14 cellular contexts compared by ENCODE assay signal in the genomic region with DNA sequence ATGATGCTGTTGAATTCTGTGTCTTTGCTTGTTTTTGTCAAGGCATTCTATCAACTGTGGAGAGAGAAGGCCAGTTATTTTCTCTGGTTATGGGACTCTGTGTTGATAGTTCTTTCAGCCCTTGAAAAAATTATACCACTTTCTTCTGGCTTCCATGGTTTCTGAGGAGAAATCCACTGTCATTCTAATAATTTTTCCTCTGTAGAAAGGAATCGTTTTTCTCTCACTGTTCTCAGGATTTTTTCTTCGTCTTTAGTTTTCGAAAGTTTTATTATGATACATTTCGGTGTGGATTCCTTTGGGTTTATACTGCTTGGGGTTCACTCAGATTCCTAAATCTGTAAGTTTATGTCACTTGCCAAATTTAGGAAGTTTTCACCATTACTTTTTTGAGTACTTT. TPM values are rescaled to one million over a fixed set of nuclear protein-coding genes. Genes with fewer than 3 reads are reported as not detected.
DNase-seq lines count a peak whose midpoint lies in the region; ATAC-seq, FAIRE-seq and TF ChIP-seq lines count a peak whose summit lies in the region.
"Had no signal": no experiment of that assay in that cellular context is flagged by ENCODE, and none has a peak within 500 bp of the region (broad histone marks: within the 10 kb centered on the region; RNA-seq: fewer than 3 reads in every experiment).

No MANE protein-coding gene starts in this region.

- POLR2A ChIA-PET in HEK293 (lab: Yijun Ruan, JAX) = no interaction called here
- POLR2A ChIA-PET in H1 (lab: Charles Lee; ENCODE audit: partially characterized antibody) = interaction anchor here (1.5 kb wide), 1 partner anchor 11 kb away, joined by 4 read pairs; no protein-coding TSS in a partner anchor

- H3K9me3 Mint-ChIP-seq in activated T-helper 17 cell treated with anti-CD3 and anti-CD28 coated beads, Interleukin-2, amount 50 U/mL, for 72 hours = no peaks in the 10 kb centered on the region

- no peak overlapping the region for H2BK120ac ChIP-seq in H1 (replicated peaks; ENCODE audit: low read depth, low read length)

- FAIRE-seq in H1 (lab: Jason Lieb, UNC) = peak; percentile 19
- FAIRE-seq: G401.6 had no signal

- no peak for TF ChIP-seq POLR2A in H1 (IDR thresholded peaks at IDR 0.05; ENCODE audit: control extremely low read depth in 1 of 2, low read depth in 2 of 2, low read length in 2 of 2)

- H3K4ac ChIP-seq in H1 (replicated peaks; ENCODE audit: insufficient read length, low read depth, low read length) = no peak overlapping the region

- no peak overlapping the region for H3K14ac ChIP-seq in H1 (ENCODE audit: insufficient read length)

- H3K56ac ChIP-seq in H1 (replicated peaks; ENCODE audit: insufficient read length, low read depth, low read length) = no peak overlapping the region

- no peak overlapping the region for H2BK20ac ChIP-seq in H1 (ENCODE audit: low read length)

- H3K4me1 Mint-ChIP-seq in activated T-helper 17 cell treated with anti-CD3 and anti-CD28 coated beads, Interleukin-2, amount 50 U/mL, for 72 hours = peaks cover 18% of the 10 kb centered on the region

- H2AFZ ChIP-seq in H1 (ENCODE audit: low read length) = no peak overlapping the region

- peaks cover 0 to 6% of the 10 kb centered on the region in 2 experiments for H4K20me1 ChIP-seq in H1 (replicated peaks in 1 of 2; ENCODE audit: control insufficient read depth in 1 of 2, insufficient read depth in 2 of 2, low read length in 2 of 2)

- TF ChIP-seq CTCF in HEK293 (tag by site-specific recombination; IDR thresholded peaks at IDR 0.05) = no peak
- TF ChIP-seq CTCF in H1 (IDR thresholded peaks at IDR 0.05; ENCODE audit: control extremely low read depth in 1 of 3, insufficient read depth in 1 of 3, low read depth in 1 of 3, low read length in 3 of 3) = no peak

- H4K5ac ChIP-seq in H1 (ENCODE audit: insufficient read length, low read depth, low read length) = no peak overlapping the region

- H2BK15ac ChIP-seq in H1 (ENCODE audit: low read length) = no peak overlapping the region

- no peak overlapping the region for H4K8ac ChIP-seq in H1 (ENCODE audit: extremely low read depth, insufficient read depth, low read length)

- H3K4me3 ChIP-seq in HEK293 (ENCODE audit: low read depth, low read length) (no peak overlapping the region), H1 (ENCODE audit: extremely low read depth in 1 of 4, insufficient read depth in 2 of 4, low read depth in 3 of 4, low read length in 4 of 4) (no peak overlapping the region)
- H3K4me3 ChIP-seq: BLaER1 had no signal

- H3K4me3 Mint-ChIP-seq in activated T-helper 17 cell treated with anti-CD3 and anti-CD28 coated beads, Interleukin-2, amount 50 U/mL, for 72 hours = no peak overlapping the region
- H3K4me3 Mint-ChIP-seq: CD14-positive monocyte, H9 had no signal

- H3K27ac Mint-ChIP-seq in activated T-helper 17 cell treated with anti-CD3 and anti-CD28 coated beads, Interleukin-2, amount 50 U/mL, for 72 hours = peak overlapping the region; percentile 6
- H3K27ac Mint-ChIP-seq: CD4-positive, alpha-beta memory T cell had no signal

- H3K23ac ChIP-seq in H1 (ENCODE audit: insufficient read length) = no peak overlapping the region

- peaks cover 12 to 100% of the 10 kb centered on the region in 2 experiments for H3K79me2 ChIP-seq in H1 (ENCODE audit: control insufficient read depth in 1 of 2, insufficient read depth in 2 of 2, low read length in 2 of 2)

- TF ChIP-seq RAD21 in H1 (IDR thresholded peaks at IDR 0.05 in 1 of 2, conservative IDR thresholded peaks at IDR 0.05 in 1 of 2; ENCODE audit: low read depth in 2 of 2, low read length in 2 of 2) = no peak

- no peak for ATAC-seq in activated T-helper 17 cell treated with anti-CD3 and anti-CD28 coated beads, Interleukin-2, amount 50 U/mL, for 72 hours (replicated peaks)
- no peak for ATAC-seq in HG03469 (IDR thresholded peaks at IDR 0.05; ENCODE audit: unreplicated experiment)

- WGBS in H1 (ENCODE audit: extremely low coverage in 1 of 2, insufficient coverage in 1 of 2, insufficient read length in 1 of 2, insufficient replicate concordance in 2 of 2, low coverage in 1 of 2, low lambda C conversion rate in 2 of 2, missing lambda C conversion rate in 1 of 2), 2 experiments = 86% methylated on average over 4 of the region's 4 CpGs; no CpG with 5 or more reads in 1 of the 2 experiments

- H3K27me3 Mint-ChIP-seq in activated T-helper 17 cell treated with anti-CD3 and anti-CD28 coated beads, Interleukin-2, amount 50 U/mL, for 72 hours = no peaks in the 10 kb centered on the region
- H3K27me3 Mint-ChIP-seq: CD4-positive, alpha-beta memory T cell had no signal

- DNase-seq in H1 (ENCODE audit: low read depth in 1 of 2, low spot score in 2 of 2) (no peak), ureter (ENCODE audit: low spot score) (no peak), NAMALWA (ENCODE audit: low spot score) (no peak)
- DNase-seq in activated CD8-positive, alpha-beta memory T cell treated with anti-CD3 and anti-CD28 coated beads for 24 hours = no peak
- DNase-seq: Calu3; CD4-positive, alpha-beta memory T cell; GOT3; H9 had no signal

- no peaks in the 10 kb centered on the region for H3K23me2 ChIP-seq in H1 (ENCODE audit: low read depth, low read length)

- CTCF ChIA-PET in HEK293 (lab: Yijun Ruan, JAX) = no interaction called here
- CTCF ChIA-PET in H1 (lab: Charles Lee; ENCODE audit: partially characterized antibody) = interaction anchor here (0.8 to 1.8 kb wide), 3 partner anchors 36 to 295 kb away, joined by 3 to 6 read pairs (median 4); no protein-coding TSS in a partner anchor

- no peak overlapping the region for H3K4me2 ChIP-seq in H1 (ENCODE audit: insufficient read depth in 1 of 2, low read depth in 2 of 2, low read length in 2 of 2)
- H3K4me2 ChIP-seq: BLaER1 had no signal

- H3K9ac ChIP-seq in H1 (replicated peaks in 1 of 4; ENCODE audit: extremely low read depth in 1 of 4, low read depth in 3 of 4, low read length in 3 of 4) = no peak overlapping the region
- H3K9ac ChIP-seq: BLaER1 had no signal

- no peaks in the 10 kb centered on the region for H3K27me3 ChIP-seq in H1 (replicated peaks in 1 of 4; ENCODE audit: control insufficient read depth in 3 of 4, extremely low read depth in 1 of 4, insufficient read depth in 3 of 4, low read length in 3 of 4)
- H3K27me3 ChIP-seq: BLaER1 had no signal

- H4K91ac ChIP-seq in H1 (replicated peaks; ENCODE audit: insufficient read length, low read length) = no peak overlapping the region

- H3K36me3 ChIP-seq in HEK293 (ENCODE audit: control insufficient read depth in 2 of 2, insufficient read depth in 1 of 2, low read length in 2 of 2) (peaks cover 0 to 3% of the 10 kb centered on the region in 2 experiments; a peak in 1 of 3 replicates), H1 (ENCODE audit: control insufficient read depth in 2 of 4, insufficient read depth in 4 of 4, low read length in 3 of 4) (0 out of 8 replicates have a peak, but pooled peaks cover 0 to 9% (median 0%) of the 10 kb centered on the region in 4 experiments)

- peaks cover 3% of the 10 kb centered on the region; the same call in 1 of the 2 replicates for H3K4me1 ChIP-seq in HEK293 (ENCODE audit: control insufficient read depth, insufficient read depth, low read length)
- peaks cover 1 to 16% (median 4%) of the 10 kb centered on the region in 4 experiments; a peak in 5 of 7 replicates for H3K4me1 ChIP-seq in H1 (replicated peaks in 1 of 4; ENCODE audit: control insufficient read depth in 3 of 4, insufficient read depth in 4 of 4, low read length in 3 of 4)

- H2BK5ac ChIP-seq in H1 (ENCODE audit: low read depth, low read length) = no peak overlapping the region

- H2BK12ac ChIP-seq in H1 (ENCODE audit: low read depth, low read length) = no peak overlapping the region

- H3K9me3 ChIP-seq in HEK293 (ENCODE audit: control insufficient read depth, insufficient read depth, low read depth, low read length) (no peaks in the 10 kb centered on the region), H1 (ENCODE audit: insufficient read depth in 2 of 2, low read depth in 1 of 2, low read length in 1 of 2) (peaks cover 7 to 23% of the 10 kb centered on the region in 2 experiments; a peak in 3 of 4 replicates)

- no peaks in the 10 kb centered on the region for H3K36me3 Mint-ChIP-seq in activated T-helper 17 cell treated with anti-CD3 and anti-CD28 coated beads, Interleukin-2, amount 50 U/mL, for 72 hours (ENCODE audit: low read depth)

- H3K18ac ChIP-seq in H1 (ENCODE audit: extremely low read depth, low read length) = no peak overlapping the region

- H2AK5ac ChIP-seq in H1 (ENCODE audit: low read depth, low read length) = no peak overlapping the region

- H3K79me1 ChIP-seq in H1 (ENCODE audit: low read depth, low read length) = peaks cover 3% of the 10 kb centered on the region

- H3K27ac ChIP-seq in HEK293 (ENCODE audit: extremely low read depth, low read depth, low read length) (no peak overlapping the region), H1 (ENCODE audit: low read depth, low read length) (no peak overlapping the region)
- H3K27ac ChIP-seq: BLaER1 had no signal

- no peak for TF ChIP-seq EP300 in H1 (IDR thresholded peaks at IDR 0.05; ENCODE audit: borderline replicate concordance in 1 of 2, low read depth in 2 of 2, low read length in 2 of 2)

TF ChIP-seq in HEK293, 187 proteins besides CTCF, POLR2A, EP300 and RAD21 (continues in another document):
- TF ChIP-seq ZNF335 (tag by site-specific recombination; conservative IDR thresholded peaks at IDR 0.05) = no peak

TF ChIP-seq in H1, 55 proteins besides CTCF, POLR2A, EP300 and RAD21:
- no peak for TF ChIP-seq EGR1 (IDR thresholded peaks at IDR 0.05; ENCODE audit: borderline replicate concordance, low read depth, low read length)
- TF ChIP-seq PHF8 (conservative IDR thresholded peaks at IDR 0.05; ENCODE audit: low read depth, low read length) = no peak
- TF ChIP-seq NRF1 (IDR thresholded peaks at IDR 0.05; ENCODE audit: low read depth, low read length) = no peak
- no peak for TF ChIP-seq EZH2 (IDR thresholded peaks at IDR 0.05; ENCODE audit: low read depth, low read length, severe bottlenecking)

RNA-seq across cellular contexts. Expression of gene GALNT1, which starts 6.6 kb away (rescaled TPM):
- total RNA-seq in activated T-helper 17 cell treated with anti-CD3 and anti-CD28 coated beads, Interleukin-2, amount 50 U/mL, for 72 hours = 10 to 100 TPM; 27.9 to 69.3 TPM
- total RNA-seq in H1 (2021; fragmentation: NEBNext Ultra II Directional; extraction: Animal tissue kit (Norgen Biotek cat#: 25700)) = 93.0 and 101 TPM in 2 replicates
- 10.2 and 22.4 TPM in 2 replicates for polyA plus RNA-seq in H1 (2011; rRNA removed)
- polyA plus RNA-seq in H1 (2011; cell fraction: cytosol; rRNA removed) = 25.1 TPM
- 23.9 TPM for polyA plus RNA-seq in H1 (2011; cell fraction: nucleus; rRNA removed)
- 34.2 to 64.5 TPM (median 42.5 TPM) in 4 replicates for polyA plus RNA-seq in H1 (2012, experiment 1 of 2)
- polyA plus RNA-seq in H1 (2012, experiment 2 of 2) = 3.8 TPM
- polyA plus RNA-seq in H1 (2013, experiment 1 of 2) = 112 TPM
- polyA plus RNA-seq in H1 (2013, experiment 2 of 2) = 124 TPM
- 58.7 and 85.3 TPM in 2 replicates for polyA minus RNA-seq in H1 (2011; rRNA and poly(A)+ RNA removed)
- polyA minus RNA-seq in H1 (2011; cell fraction: cytosol; rRNA and poly(A)+ RNA removed) = 25.8 TPM
- polyA minus RNA-seq in H1 (2011; cell fraction: nucleus; rRNA and poly(A)+ RNA removed) = 68.9 TPM
- total RNA-seq in ureter = 115 TPM
